In genomic region chr12:56020437-56021189, GRCh38 we compare ENCODE assay signal across 8 cellular contexts. TPM values are rescaled to one million over a fixed set of nuclear protein-coding genes. Genes with fewer than 3 reads are reported as not detected.
DNase-seq lines count a peak whose midpoint lies in the region; ATAC-seq and TF ChIP-seq lines count a peak whose summit lies in the region.

Gene IKZF4 (plus strand): TSS chr12:56021043. CDS start chr12:56021494, 451 bp downstream.

- H3K9me3 ChIP-seq in adrenal gland (replicated peaks in 1 of 3) = no peaks in the 10 kb centered on the region

- TF ChIP-seq POLR2A in adrenal gland (IDR thresholded peaks at IDR 0.05) = peak in 1 of 2 donors; percentile 41

- H3K4me3 ChIP-seq in adrenal gland (peak within 1 kb of the TSS in 2 of 4 donors; percentile 12 to 39), retinal pigment epithelial cell (ENCODE audit: low read length) (peak within 1 kb of the TSS; percentile 42)

- ATAC-seq in GM18867 (IDR thresholded peaks at IDR 0.05; ENCODE audit: unreplicated experiment) = no peak

- H3K36me3 ChIP-seq in adrenal gland (replicated peaks in 1 of 2) = peaks cover 0 to 17% of the 10 kb centered on the region in 2 donors

- peaks cover 35% of the 10 kb centered on the region for H3K4me1 Mint-ChIP-seq in activated T-cell treated with anti-CD3 and anti-CD28 coated beads, Interleukin-2, amount 50 U/mL, for 24 hours (ENCODE audit: low read depth)

- H3K4me3 Mint-ChIP-seq in activated T-cell treated with anti-CD3 and anti-CD28 coated beads, Interleukin-2, amount 50 U/mL, for 24 hours = peak within 1 kb of the TSS; percentile 85

- H3K9me3 Mint-ChIP-seq in activated T-cell treated with anti-CD3 and anti-CD28 coated beads, Interleukin-2, amount 50 U/mL, for 24 hours = no peaks in the 10 kb centered on the region

- H3K27me3 ChIP-seq in adrenal gland = no peaks in the 10 kb centered on the region

- H3K27me3 Mint-ChIP-seq in activated T-cell treated with anti-CD3 and anti-CD28 coated beads, Interleukin-2, amount 50 U/mL, for 24 hours = no peaks in the 10 kb centered on the region

- TF ChIP-seq CTCF in adrenal gland (IDR thresholded peaks at IDR 0.05) (no peak), retinal pigment epithelial cell (conservative IDR thresholded peaks at IDR 0.05; ENCODE audit: low read depth, low read length) (no peak)

- intact Hi-C loops in adrenal gland (cut with DNase I) = loop anchor here in 1 of 2 donors (5.0 kb wide), 1 partner anchor 147 kb away; no protein-coding TSS in a partner anchor

- H3K27ac Mint-ChIP-seq in activated T-cell treated with anti-CD3 and anti-CD28 coated beads, Interleukin-2, amount 50 U/mL, for 24 hours = peak within 1 kb of the TSS; percentile 96

- DNase-seq in activated T-cell treated with anti-CD3 and anti-CD28 coated beads, Interleukin-2, amount 50 U/mL, for 24 hours = peak; percentile 52
- DNase-seq in activated T-cell treated with anti-CD3 and anti-CD28 coated beads for 4 hours (no peak), adrenal gland (peak; percentile 79 to 92 (median 90)), hypothalamus (lab: John Stamatoyannopoulos, UW) (peak in 29 of 51 donors; percentile 9 to 60 (median 24)), retinal pigment epithelial cell (ENCODE audit: low read depth) (no peak), HK-2 (ENCODE audit: unreplicated experiment) (no peak), NCI-H774 (lab: John Stamatoyannopoulos, UW) (no peak)

- WGBS in adrenal gland, 4 donors = 9 to 14% (median 13%) methylated on average over 8 to 10 of the region's 10 CpGs

- peak within 1 kb of the TSS; percentile 35 to 90 (median 63) for H3K27ac ChIP-seq in adrenal gland

- H3K36me3 Mint-ChIP-seq in activated T-cell treated with anti-CD3 and anti-CD28 coated beads, Interleukin-2, amount 50 U/mL, for 24 hours (ENCODE audit: low read depth) = peaks cover 16% of the 10 kb centered on the region

- H3K4me1 ChIP-seq in adrenal gland (replicated peaks in 1 of 2) = peaks cover 28 to 41% of the 10 kb centered on the region in 2 donors

RNA-seq across cellular contexts. Expression of gene IKZF4, which starts in this region (rescaled TPM):
- 10 to 100 TPM in 6 of 8 donors, 1 to 10 TPM in 2; 6.8 to 34.0 (median 16.4) TPM for total RNA-seq in adrenal gland
- 10 to 100 TPM in 1 of 3 donors, 1 to 10 TPM in 2; 5.7 to 10.3 (median 6.4) TPM for polyA plus RNA-seq in adrenal gland

Comparison
In these comparisons a context has a peak if more than half of its experiments do, and no peak if none do; other contexts are left out.
1. DNase-seq: peak in activated T-cell treated with anti-CD3 and anti-CD28 coated beads, Interleukin-2, amount 50 U/mL, for 24 hours (single experiment), adrenal gland (7 of 7) and hypothalamus (29 of 51); none in activated T-cell treated with anti-CD3 and anti-CD28 coated beads for 4 hours (single experiment), retinal pigment epithelial cell (single experiment), HK-2 (single experiment) and NCI-H774 (single experiment).